ENCODE assay signal across 1 cellular context in genomic region chr3:78875851-78876250, GRCh38.
TF ChIP-seq lines count a peak whose summit lies in the region.

No MANE protein-coding gene starts in this region.

TF ChIP-seq in IMR-90, 13 proteins besides CTCF, POLR2A, EP300 and RAD21:
- TF ChIP-seq MXI1 (IDR thresholded peaks at IDR 0.05; ENCODE audit: borderline replicate concordance, low read depth, low read length) (no peak), NFE2L2 (IDR thresholded peaks at IDR 0.05; ENCODE audit: low read depth, low read length) (no peak), ELK1 (IDR thresholded peaks at IDR 0.05; ENCODE audit: borderline replicate concordance, low read depth, low read length) (no peak), FOS (IDR thresholded peaks at IDR 0.05; ENCODE audit: low read depth, low read length) (no peak), MAFK (IDR thresholded peaks at IDR 0.05; ENCODE audit: low read depth, low read length) (no peak), BHLHE40 (IDR thresholded peaks at IDR 0.05; ENCODE audit: low read depth, low read length) (no peak), MAZ (IDR thresholded peaks at IDR 0.05; ENCODE audit: borderline replicate concordance, low read depth, low read length) (no peak), CEBPB (IDR thresholded peaks at IDR 0.05; ENCODE audit: low read depth, low read length) (no peak), RCOR1 (IDR thresholded peaks at IDR 0.05; ENCODE audit: insufficient replicate concordance, low read length) (no peak), SMC3 (IDR thresholded peaks at IDR 0.05; ENCODE audit: low read depth, low read length) (no peak), CHD1 (IDR thresholded peaks at IDR 0.05; ENCODE audit: low read depth, low read length) (no peak), RFX5 (IDR thresholded peaks at IDR 0.05; ENCODE audit: low read depth, low read length) (no peak)
- TF ChIP-seq, protein P1, sequence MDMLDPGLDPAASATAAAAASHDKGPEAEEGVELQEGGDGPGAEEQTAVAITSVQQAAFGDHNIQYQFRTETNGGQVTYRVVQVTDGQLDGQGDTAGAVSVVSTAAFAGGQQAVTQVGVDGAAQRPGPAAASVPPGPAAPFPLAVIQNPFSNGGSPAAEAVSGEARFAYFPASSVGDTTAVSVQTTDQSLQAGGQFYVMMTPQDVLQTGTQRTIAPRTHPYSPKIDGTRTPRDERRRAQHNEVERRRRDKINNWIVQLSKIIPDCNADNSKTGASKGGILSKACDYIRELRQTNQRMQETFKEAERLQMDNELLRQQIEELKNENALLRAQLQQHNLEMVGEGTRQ (IDR thresholded peaks at IDR 0.05; ENCODE audit: low read depth, low read length), result no peak
